8 cellular contexts compared by ENCODE assay signal in the genomic region with DNA sequence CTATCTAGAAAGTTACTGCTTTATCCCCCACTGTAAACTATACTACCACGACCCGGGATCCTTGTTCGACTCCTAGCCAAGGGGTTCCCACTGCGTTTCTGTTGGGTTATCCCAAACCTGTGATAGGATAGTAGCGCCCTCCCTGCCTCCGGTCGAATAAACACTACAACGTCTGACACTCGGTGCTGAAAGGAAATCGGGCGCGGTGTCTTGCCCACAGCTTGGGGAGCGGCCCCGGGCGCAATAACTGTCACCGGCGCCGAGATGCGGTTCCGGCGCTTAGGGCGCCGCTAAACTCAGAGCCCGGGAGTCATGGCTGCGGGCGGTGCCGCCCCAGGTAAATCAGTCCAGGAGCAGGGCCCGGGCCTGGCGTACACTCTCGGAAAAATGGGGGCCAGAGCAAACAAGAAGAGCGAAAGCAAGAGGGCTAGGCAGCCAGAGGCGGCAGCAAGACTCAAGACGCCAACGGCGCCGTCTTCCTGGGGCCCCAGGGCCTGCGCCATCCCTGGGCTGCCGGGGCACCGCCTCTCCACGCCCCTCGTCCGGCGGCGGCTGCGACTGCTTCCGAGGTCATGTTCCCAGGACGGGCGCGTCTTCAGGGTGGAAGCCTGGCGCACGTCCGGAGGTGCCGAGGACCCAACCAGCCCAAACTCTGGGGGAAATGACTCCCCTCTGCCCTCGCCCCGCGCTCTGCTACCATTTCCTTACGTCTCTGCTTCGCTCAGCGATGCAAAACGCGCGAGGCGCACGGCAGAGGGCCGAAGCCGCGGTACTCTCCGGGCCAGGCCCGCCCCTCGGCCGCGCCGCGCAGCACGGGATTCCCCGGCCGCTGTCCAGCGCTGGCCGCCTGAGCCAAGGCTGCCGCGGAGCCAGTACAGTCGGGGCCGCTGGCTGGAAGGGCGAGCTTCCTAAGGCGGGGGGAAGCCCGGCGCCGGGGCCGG. TPM values are rescaled to one million over a fixed set of nuclear protein-coding genes. Genes with fewer than 3 reads are reported as not detected.
DNase-seq lines count a peak whose midpoint lies in the region; ATAC-seq, FAIRE-seq and TF ChIP-seq lines count a peak whose summit lies in the region.

DUT (plus strand) TSS at position 575 of the 941 bp plus-strand sequence; CDS start at position 662, 87 bp downstream.

- peak; percentile 28 for TF ChIP-seq CTCF in D721Med (IDR thresholded peaks at IDR 0.05; ENCODE audit: insufficient read depth, missing control alignments)

- no peaks in the 10 kb centered on the region for H3K27me3 Mint-ChIP-seq in activated T-helper 17 cell treated with anti-CD3 and anti-CD28 coated beads, Interleukin-2, amount 50 U/mL, for 72 hours
- no peaks in the 10 kb centered on the region for H3K27me3 Mint-ChIP-seq in natural killer cell treated with Interleukin-12 subunit alpha and Interleukin-12 subunit beta and Interleukin-15 and Interleukin-18, amount 100 ng/mL, for 72 hours
- no peaks in the 10 kb centered on the region for H3K27me3 Mint-ChIP-seq in stimulated activated naive CD8-positive, alpha-beta T cell treated with anti-CD3 and anti-CD28 coated beads, Interleukin-15, Interleukin-2, amounts not matched to agents 100 ng/mL and 50 ng/mL, for 24 hours

- peak within 1 kb of the TSS; percentile 97 for H3K4me3 Mint-ChIP-seq in activated T-helper 17 cell treated with anti-CD3 and anti-CD28 coated beads, Interleukin-2, amount 50 U/mL, for 72 hours
- peak within 1 kb of the TSS; percentile 99 for H3K4me3 Mint-ChIP-seq in natural killer cell treated with Interleukin-12 subunit alpha and Interleukin-12 subunit beta and Interleukin-15 and Interleukin-18, amount 100 ng/mL, for 72 hours
- peak within 1 kb of the TSS; percentile 97 for H3K4me3 Mint-ChIP-seq in stimulated activated naive CD8-positive, alpha-beta T cell treated with anti-CD3 and anti-CD28 coated beads, Interleukin-15, Interleukin-2, amounts not matched to agents 100 ng/mL and 50 ng/mL, for 24 hours

- DNase-seq in D721Med (ENCODE audit: insufficient read length, low spot score) (peak; percentile 35), HT1080 (ENCODE audit: low read depth) (peak; percentile 80), RKO (ENCODE audit: low spot score) (peak; percentile 75), fibroblast of peridontal ligament (ENCODE audit: extremely low read depth) (peak; percentile 72)
- peak; percentile 88 for DNase-seq in natural killer cell treated with Interleukin-12 subunit alpha and Interleukin-12 subunit beta and Interleukin-15 and Interleukin-18, amount 100 ng/mL, for 72 hours (ENCODE audit: low spot score)

- no peak for FAIRE-seq in D721Med (lab: Jason Lieb, UNC)

- H3K36me3 Mint-ChIP-seq in activated T-helper 17 cell treated with anti-CD3 and anti-CD28 coated beads, Interleukin-2, amount 50 U/mL, for 72 hours (ENCODE audit: low read depth): peaks cover 43% of the 10 kb centered on the region
- peaks cover 34% of the 10 kb centered on the region for H3K36me3 Mint-ChIP-seq in natural killer cell treated with Interleukin-12 subunit alpha and Interleukin-12 subunit beta and Interleukin-15 and Interleukin-18, amount 100 ng/mL, for 72 hours
- H3K36me3 Mint-ChIP-seq in stimulated activated naive CD8-positive, alpha-beta T cell treated with anti-CD3 and anti-CD28 coated beads, Interleukin-15, Interleukin-2, amounts not matched to agents 100 ng/mL and 50 ng/mL, for 24 hours (ENCODE audit: low read depth): peaks cover 49% of the 10 kb centered on the region

- peak; percentile 88 for ATAC-seq in GM21367 (IDR thresholded peaks at IDR 0.05; ENCODE audit: unreplicated experiment)
- ATAC-seq in activated T-helper 17 cell treated with anti-CD3 and anti-CD28 coated beads, Interleukin-2, amount 50 U/mL, for 72 hours (replicated peaks): peak; percentile 91
- peak; percentile 88 to 94 for ATAC-seq in natural killer cell treated with Interleukin-12 subunit alpha and Interleukin-12 subunit beta and Interleukin-15 and Interleukin-18, amount 100 ng/mL, for 72 hours

- H3K4me1 Mint-ChIP-seq in activated T-helper 17 cell treated with anti-CD3 and anti-CD28 coated beads, Interleukin-2, amount 50 U/mL, for 72 hours: peaks cover 21% of the 10 kb centered on the region
- H3K4me1 Mint-ChIP-seq in natural killer cell treated with Interleukin-12 subunit alpha and Interleukin-12 subunit beta and Interleukin-15 and Interleukin-18, amount 100 ng/mL, for 72 hours (ENCODE audit: low read depth in 2 of 2): peaks cover 19 to 37% of the 10 kb centered on the region in 2 donors
- H3K4me1 Mint-ChIP-seq in stimulated activated naive CD8-positive, alpha-beta T cell treated with anti-CD3 and anti-CD28 coated beads, Interleukin-15, Interleukin-2, amounts not matched to agents 100 ng/mL and 50 ng/mL, for 24 hours (ENCODE audit: low read depth): peaks cover 38% of the 10 kb centered on the region

- H3K9me3 Mint-ChIP-seq in activated T-helper 17 cell treated with anti-CD3 and anti-CD28 coated beads, Interleukin-2, amount 50 U/mL, for 72 hours: no peaks in the 10 kb centered on the region
- H3K9me3 Mint-ChIP-seq in natural killer cell treated with Interleukin-12 subunit alpha and Interleukin-12 subunit beta and Interleukin-15 and Interleukin-18, amount 100 ng/mL, for 72 hours: no peaks in the 10 kb centered on the region
- H3K9me3 Mint-ChIP-seq in stimulated activated naive CD8-positive, alpha-beta T cell treated with anti-CD3 and anti-CD28 coated beads, Interleukin-15, Interleukin-2, amounts not matched to agents 100 ng/mL and 50 ng/mL, for 24 hours: no peaks in the 10 kb centered on the region

- H3K27ac Mint-ChIP-seq in activated T-helper 17 cell treated with anti-CD3 and anti-CD28 coated beads, Interleukin-2, amount 50 U/mL, for 72 hours: peak within 1 kb of the TSS; percentile 97
- peak within 1 kb of the TSS; percentile 97 to 98 for H3K27ac Mint-ChIP-seq in natural killer cell treated with Interleukin-12 subunit alpha and Interleukin-12 subunit beta and Interleukin-15 and Interleukin-18, amount 100 ng/mL, for 72 hours
- H3K27ac Mint-ChIP-seq in stimulated activated naive CD8-positive, alpha-beta T cell treated with anti-CD3 and anti-CD28 coated beads, Interleukin-15, Interleukin-2, amounts not matched to agents 100 ng/mL and 50 ng/mL, for 24 hours: peak within 1 kb of the TSS; percentile 97

RNA-seq across cellular contexts. Expression of gene DUT, which starts in this region (rescaled TPM):
- total RNA-seq in HT1080 (2014; rRNA removed; shearing (Covaris generic)): 132 and 160 TPM in 2 replicates
- 161 and 165 TPM in 2 replicates for polyA plus RNA-seq in HT1080 (2015; cell fraction: cytosol; rRNA removed)
- 140 and 170 TPM in 2 replicates for polyA plus RNA-seq in HT1080 (2015; cell fraction: nucleus; rRNA removed)
- total RNA-seq in activated T-helper 17 cell treated with anti-CD3 and anti-CD28 coated beads, Interleukin-2, amount 50 U/mL, for 72 hours: 100 to 1,000 TPM; 248 to 397 TPM
- 100 to 1,000 TPM; 126 to 258 TPM for total RNA-seq in natural killer cell treated with Interleukin-12 subunit alpha and Interleukin-12 subunit beta and Interleukin-15 and Interleukin-18, amount 100 ng/mL, for 72 hours

Comparison
In these comparisons a context has a peak if more than half of its experiments do, and no peak if none do; other contexts are left out.
1. Peak in every context shown above with its lines: DNase-seq and ATAC-seq.
2. DNase-seq: peak in every context shown above with its lines; median percentile 88 in natural killer cell treated with Interleukin-12 subunit alpha and Interleukin-12 subunit beta and Interleukin-15 and Interleukin-18, amount 100 ng/mL, for 72 hours; 80 in HT1080; 75 in RKO; 72 in fibroblast of peridontal ligament; 35 in D721Med.